28 cellular contexts compared by ENCODE assay signal in the genomic region with DNA sequence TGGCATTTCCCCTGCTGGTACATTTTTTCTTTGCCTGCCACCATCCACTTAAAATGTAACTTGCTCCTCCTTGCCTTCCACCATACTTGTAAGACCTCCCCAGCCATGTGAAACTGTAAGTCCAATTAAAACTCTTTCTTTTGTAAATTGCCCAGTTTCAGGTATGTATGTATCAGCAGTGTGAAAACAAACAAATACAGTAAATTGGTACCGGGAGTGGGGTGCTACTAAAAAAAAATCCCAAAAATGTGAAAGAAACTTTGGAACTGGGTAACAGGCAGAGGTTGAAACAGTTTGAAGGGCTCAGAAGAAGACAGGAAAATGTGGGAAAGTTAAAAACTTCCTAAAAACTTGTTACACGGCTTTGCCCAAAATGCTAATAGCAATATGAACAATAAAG.
"Had no signal": no experiment of that assay in that cellular context is flagged by ENCODE, and none has a peak within 500 bp of the region (broad histone marks: within the 10 kb centered on the region; RNA-seq: fewer than 3 reads in every experiment).

No MANE protein-coding gene starts in this region.

- FAIRE-seq: endometrium, endothelial cell of umbilical vein, frontal cortex had no signal

- H3K27me3 Mint-ChIP-seq: dendritic cell treated with granulocyte-macrophage colony-stimulating factor and Interleukin-4, amounts not matched to agents 40 ng/mL and 50 ng/mL, for 4 days; effector memory CD8-positive, alpha-beta T cell had no signal

- H3K27ac ChIP-seq: colonic mucosa, coronary artery, dorsolateral prefrontal cortex, epithelial cell of prostate, esophagus muscularis mucosa, esophagus squamous epithelium, foreskin keratinocyte, gastrocnemius medialis, gastroesophageal sphincter, heart left ventricle, heart right ventricle had no signal

- DNase-seq: colonic mucosa; cortex of kidney; dermis blood vessel endothelial cell; dorsolateral prefrontal cortex; effector CD4-positive, alpha-beta T cell; effector CD8-positive, alpha-beta T cell; effector memory CD4-positive, alpha-beta T cell; effector memory CD8-positive, alpha-beta T cell; endodermal cell; erythroblast; esophagus squamous epithelium; foreskin fibroblast; foreskin keratinocyte; foreskin melanocyte; gastrocnemius medialis; glutamatergic neuron; head of caudate nucleus; heart left ventricle; heart right ventricle had no signal

- ATAC-seq: effector memory CD8-positive, alpha-beta T cell; esophagus mucosa; foreskin keratinocyte; gastrocnemius medialis; gastroesophageal sphincter; heart left ventricle; heart right ventricle had no signal

- H3K27me3 ChIP-seq: colonic mucosa, esophagus muscularis mucosa, esophagus squamous epithelium, foreskin keratinocyte, gastroesophageal sphincter had no signal

- H3K4me3 Mint-ChIP-seq: dendritic cell treated with granulocyte-macrophage colony-stimulating factor and Interleukin-4, amounts not matched to agents 40 ng/mL and 50 ng/mL, for 4 days; effector memory CD8-positive, alpha-beta T cell; endodermal cell had no signal

- H3K4me1 ChIP-seq: colonic mucosa, esophagus muscularis mucosa, esophagus squamous epithelium, foreskin keratinocyte, gastrocnemius medialis, gastroesophageal sphincter, heart left ventricle, heart right ventricle had no signal

- H3K36me3 ChIP-seq: colonic mucosa, esophagus muscularis mucosa, esophagus squamous epithelium, gastrocnemius medialis, gastroesophageal sphincter, heart left ventricle, heart right ventricle had no signal

- H3K4me1 Mint-ChIP-seq: endodermal cell had no signal

- H3K4me3 ChIP-seq: colonic mucosa, coronary artery, dorsolateral prefrontal cortex, esophagus muscularis mucosa, esophagus squamous epithelium, gastrocnemius medialis, gastroesophageal sphincter, heart left ventricle, heart right ventricle had no signal

- H3K9me3 Mint-ChIP-seq: dendritic cell treated with granulocyte-macrophage colony-stimulating factor and Interleukin-4, amounts not matched to agents 40 ng/mL and 50 ng/mL, for 4 days; effector memory CD8-positive, alpha-beta T cell had no signal

- H3K9me3 ChIP-seq: colonic mucosa, gastrocnemius medialis, gastroesophageal sphincter had no signal

- H3K27ac Mint-ChIP-seq: dendritic cell treated with granulocyte-macrophage colony-stimulating factor and Interleukin-4, amounts not matched to agents 40 ng/mL and 50 ng/mL, for 4 days; effector memory CD8-positive, alpha-beta T cell; endodermal cell had no signal
